Comparison of ENCODE assay signal across 1 cellular context in genomic region chr1:2074316-2074855, GRCh38.
TF ChIP-seq lines count a peak whose summit lies in the region.

No MANE protein-coding gene starts in this region.

TF ChIP-seq in IMR-90, 13 proteins besides CTCF, POLR2A, EP300 and RAD21:
- TF ChIP-seq SMC3 (IDR thresholded peaks at IDR 0.05; ENCODE audit: low read depth, low read length) (no peak), MXI1 (IDR thresholded peaks at IDR 0.05; ENCODE audit: borderline replicate concordance, low read depth, low read length) (no peak), RFX5 (IDR thresholded peaks at IDR 0.05; ENCODE audit: low read depth, low read length) (no peak), MAZ (IDR thresholded peaks at IDR 0.05; ENCODE audit: borderline replicate concordance, low read depth, low read length) (no peak), FOS (IDR thresholded peaks at IDR 0.05; ENCODE audit: low read depth, low read length) (no peak), USF2 (IDR thresholded peaks at IDR 0.05; ENCODE audit: low read depth, low read length) (no peak), CHD1 (IDR thresholded peaks at IDR 0.05; ENCODE audit: low read depth, low read length) (no peak), RCOR1 (IDR thresholded peaks at IDR 0.05; ENCODE audit: insufficient replicate concordance, low read length) (no peak), MAFK (IDR thresholded peaks at IDR 0.05; ENCODE audit: low read depth, low read length) (no peak), ELK1 (IDR thresholded peaks at IDR 0.05; ENCODE audit: borderline replicate concordance, low read depth, low read length) (no peak)
TF ChIP-seq in IMR-90: peak in this region for 0.
